19 cellular contexts compared by ENCODE assay signal in the genomic region with DNA sequence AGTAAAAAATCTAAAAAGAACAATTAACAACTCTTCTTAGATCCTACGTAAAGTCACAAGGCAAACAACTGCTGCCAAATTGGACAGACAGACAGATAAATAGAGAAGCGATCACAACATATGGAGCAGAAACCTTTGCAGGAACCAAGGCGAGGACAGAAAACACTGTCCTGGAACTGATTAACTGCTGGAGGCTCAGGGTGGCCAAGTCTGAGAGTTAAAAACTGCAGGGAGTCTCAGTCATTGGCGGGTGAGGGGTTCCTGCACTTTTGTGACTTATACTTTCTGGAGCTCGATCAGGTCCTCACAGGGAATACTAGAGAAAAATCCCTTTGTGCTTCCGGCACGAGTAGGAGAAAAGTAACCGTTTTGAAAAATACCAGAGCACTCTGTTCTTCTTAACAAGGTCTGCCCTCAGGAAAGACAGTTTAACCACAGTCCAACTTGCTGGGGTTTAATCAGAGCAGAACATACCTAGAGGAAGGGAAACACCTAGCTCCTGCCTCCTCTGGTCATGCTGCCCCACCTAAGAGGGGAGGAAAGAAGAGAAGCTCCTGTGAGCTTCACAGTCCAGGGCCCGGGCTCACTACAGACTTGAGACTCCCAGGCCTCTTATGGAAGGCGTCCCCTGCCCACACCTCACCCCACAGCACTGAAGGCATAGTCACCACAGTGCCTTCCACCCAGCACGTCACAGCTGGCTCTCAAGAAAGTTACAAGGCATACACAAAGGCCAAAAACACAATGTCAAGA.
DNase-seq lines count a peak whose midpoint lies in the region; ATAC-seq and TF ChIP-seq lines count a peak whose summit lies in the region.
"Had no signal": no experiment of that assay in that cellular context is flagged by ENCODE, and none has a peak within 500 bp of the region (broad histone marks: within the 10 kb centered on the region; RNA-seq: fewer than 3 reads in every experiment).

No MANE protein-coding gene starts in this region.

- H3K9me3 ChIP-seq in naive thymus-derived CD4-positive, alpha-beta T cell (ENCODE audit: control insufficient read depth in 2 of 3, low read length in 3 of 3), result no peaks in the 10 kb centered on the region
- H3K9me3 ChIP-seq: mucosa of descending colon had no signal

- no peak overlapping the region for H3K4me3 ChIP-seq in naive thymus-derived CD4-positive, alpha-beta T cell (ENCODE audit: low read length)
- H3K4me3 ChIP-seq: BLaER1, GM12878, mucosa of descending colon had no signal

- peak overlapping the region; percentile 58 for H3K27ac ChIP-seq in C4-2B
- no peak overlapping the region for H3K27ac ChIP-seq in naive thymus-derived CD4-positive, alpha-beta T cell (ENCODE audit: low read depth, low read length)
- H3K27ac ChIP-seq: BLaER1, WERI-Rb-1 had no signal

- intact Hi-C loops in naive thymus-derived CD4-positive, alpha-beta T cell (cut with micrococcal nuclease), result no loop called here

- DNase-seq in ELF-1 (ENCODE audit: low read depth, low spot score) (peak; percentile 17), NCI-H510A (lab: John Stamatoyannopoulos, UW) (no peak)
- DNase-seq in naive thymus-derived CD4-positive, alpha-beta T cell, result no peak
- DNase-seq: activated T-cell treated with anti-CD3 and anti-CD28 coated beads, Interleukin-2, amount 50 U/mL, for 48 hours; effector CD4-positive, alpha-beta T cell; foreskin melanocyte; mucosa of descending colon; NCI-H1048; NCI-H2171 treated with DMSO at 0.1 percent for 48 hours; retina; stimulated activated CD4-positive, alpha-beta T cell treated with anti-CD3 and anti-CD28 coated beads, Interleukin-2, amount 100 ng/mL, for 24 hours; WERI-Rb-1 had no signal

- peaks cover 0 to 28% (median 6%) of the 10 kb centered on the region in 3 experiments for H3K36me3 ChIP-seq in naive thymus-derived CD4-positive, alpha-beta T cell (ENCODE audit: control insufficient read depth in 2 of 3, insufficient read depth in 3 of 3, low read length in 3 of 3)
- H3K36me3 ChIP-seq: WERI-Rb-1 had no signal

- peak overlapping the region in 3 of 5 experiments; percentile 1 to 34 (median 12) for H3K27ac Mint-ChIP-seq in brain
- H3K27ac Mint-ChIP-seq in naive thymus-derived CD4-positive, alpha-beta T cell, result peak overlapping the region; percentile 2 to 88 (median 66)

- H3K27me3 ChIP-seq in naive thymus-derived CD4-positive, alpha-beta T cell (ENCODE audit: control insufficient read depth in 2 of 2, insufficient read depth in 2 of 2, low read length in 2 of 2), result no peaks in the 10 kb centered on the region
- H3K27me3 ChIP-seq: BLaER1 had no signal

- peaks cover 16% of the 10 kb centered on the region for H3K4me1 Mint-ChIP-seq in brain
- H3K4me1 Mint-ChIP-seq in naive thymus-derived CD4-positive, alpha-beta T cell, result peaks cover 13 to 71% (median 52%) of the 10 kb centered on the region in 7 donors

- no peak overlapping the region for H3K4me3 Mint-ChIP-seq in brain
- H3K4me3 Mint-ChIP-seq in naive thymus-derived CD4-positive, alpha-beta T cell, result peak overlapping the region in 1 of 10 donors; percentile 0

- TF ChIP-seq CTCF in C4-2B (conservative IDR thresholded peaks at IDR 0.05), result no peak
- no peak for TF ChIP-seq CTCF in brain (conservative IDR thresholded peaks at IDR 0.05)

- H3K27me3 Mint-ChIP-seq in brain, result no peaks in the 10 kb centered on the region
- H3K27me3 Mint-ChIP-seq in naive thymus-derived CD4-positive, alpha-beta T cell, result no peaks in the 10 kb centered on the region

- CTCF ChIA-PET in naive thymus-derived CD4-positive, alpha-beta T cell (lab: Charles Lee), result no interaction called here

- no peak for ATAC-seq in naive thymus-derived CD4-positive, alpha-beta T cell
- ATAC-seq in HG02938 (IDR thresholded peaks at IDR 0.05; ENCODE audit: unreplicated experiment), result no peak
- no peak for ATAC-seq in HG03521 (IDR thresholded peaks at IDR 0.05; ENCODE audit: unreplicated experiment)
- no peak for ATAC-seq in HG03469 (IDR thresholded peaks at IDR 0.05; ENCODE audit: unreplicated experiment)
- ATAC-seq: GM12878, mucosa of descending colon had no signal

- H3K9me3 Mint-ChIP-seq in brain, result peaks cover 8 to 18% (median 11%) of the 10 kb centered on the region in 5 experiments
- H3K9me3 Mint-ChIP-seq in naive thymus-derived CD4-positive, alpha-beta T cell, result peaks cover 0 to under 1% (median 0%) of the 10 kb centered on the region in 11 donors

- POLR2A ChIA-PET in naive thymus-derived CD4-positive, alpha-beta T cell (lab: Charles Lee), result no interaction called here

- peaks cover 97% of the 10 kb centered on the region for H3K36me3 Mint-ChIP-seq in brain
- H3K36me3 Mint-ChIP-seq in naive thymus-derived CD4-positive, alpha-beta T cell, result peaks cover 0 to 74% (median 44%) of the 10 kb centered on the region in 5 donors

- H3K4me1 ChIP-seq in naive thymus-derived CD4-positive, alpha-beta T cell (ENCODE audit: control insufficient read depth in 2 of 2, insufficient read depth in 2 of 2, low read length in 2 of 2), result no peaks in the 10 kb centered on the region
